1 cellular context compared by ENCODE assay signal in genomic region chr6:110398778-110399177, GRCh38.
TF ChIP-seq lines count a peak whose summit lies in the region.

No MANE protein-coding gene starts in this region.

TF ChIP-seq in GM23338, 12 proteins besides CTCF, POLR2A, EP300 and RAD21 (continued from another document):
- TF ChIP-seq EZH2phosphoT487 (IDR thresholded peaks at IDR 0.05; ENCODE audit: unreplicated experiment) = no peak
